Comparison of ENCODE assay signal across 8 cellular contexts in the genomic region with DNA sequence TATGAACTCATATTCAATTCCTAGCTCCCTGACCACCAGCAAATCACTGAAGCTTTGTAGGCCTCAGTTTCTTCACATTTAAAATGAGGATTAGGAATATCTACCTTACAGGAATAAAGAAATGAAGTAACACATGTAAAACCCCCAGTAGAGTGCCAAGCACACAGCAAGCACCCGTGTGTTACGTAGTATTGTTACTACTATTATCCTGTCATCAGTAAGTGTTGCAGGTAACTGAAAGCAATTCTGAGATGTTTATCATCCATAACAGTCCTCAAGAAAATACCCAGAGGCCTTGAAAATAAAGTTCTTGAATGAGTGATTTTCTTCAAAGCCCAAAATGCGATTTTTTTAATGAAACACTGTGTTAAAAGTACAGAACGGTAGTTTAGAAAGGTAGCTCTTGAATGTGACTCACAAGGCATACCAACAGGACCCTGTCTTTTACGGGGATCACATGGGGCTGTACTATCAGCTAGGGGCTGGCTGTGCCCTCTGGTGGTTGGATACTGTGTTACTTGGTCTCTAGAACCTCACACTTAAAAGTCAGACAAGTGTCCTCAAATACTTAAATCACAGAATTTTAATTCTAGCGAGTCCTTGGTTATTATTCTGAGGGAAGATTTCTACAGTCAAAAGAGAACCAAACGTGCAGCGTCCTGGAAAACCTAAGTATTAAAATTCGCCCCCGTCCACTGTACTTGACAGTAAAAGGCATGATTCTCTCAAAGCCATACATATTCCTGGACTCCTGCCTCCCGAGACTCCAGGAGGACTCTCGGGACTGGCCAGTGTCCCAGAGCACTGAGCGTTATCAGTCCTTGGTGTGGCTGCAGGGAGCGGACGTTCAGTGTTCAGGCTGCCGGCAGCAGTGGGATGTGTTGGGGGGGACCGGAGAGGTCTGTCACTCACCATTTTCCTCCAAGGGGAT. TPM values are rescaled to one million over a fixed set of nuclear protein-coding genes. Genes with fewer than 3 reads are reported as not detected.
DNase-seq lines count a peak whose midpoint lies in the region; ATAC-seq and TF ChIP-seq lines count a peak whose summit lies in the region.

No MANE protein-coding gene starts in this region.

- 1 to 3% methylated on average over 15 to 17 of the region's 17 CpGs for WGBS in ectodermal cell, 2 experiments

- H3K36me3 ChIP-seq in BE2C (peaks cover 4% of the 10 kb centered on the region; the same call in 1 of the 2 replicates), ectodermal cell (ENCODE audit: control insufficient read depth, insufficient read depth, low read length) (no peaks in the 10 kb centered on the region)

- DNase-seq in BE2C (peak; percentile 77), NCI-H524 (lab: John Stamatoyannopoulos, UW) (peak; percentile 42 to 67), lung microvascular endothelial cell (ENCODE audit: low read depth in 2 of 2) (peak; percentile 86 to 88)
- peak; percentile 71 to 76 for DNase-seq in activated CD4-positive, alpha-beta T cell treated with anti-CD3 and anti-CD28 coated beads, Interleukin-2, amount 50 U/mL, for 4 hours
- peak; percentile 51 for DNase-seq in stimulated activated CD8-positive, alpha-beta memory T cell treated with anti-CD3 and anti-CD28 coated beads, Interleukin-15, amount 100 ng/mL, for 1 hour (ENCODE audit: low read depth)

- peaks cover 3% of the 10 kb centered on the region; the same call in 1 of the 2 replicates for H3K4me1 ChIP-seq in BE2C
- H3K4me1 ChIP-seq in ectodermal cell (ENCODE audit: control insufficient read depth, insufficient read depth, low read length), result no peaks in the 10 kb centered on the region

- peak; percentile 86 for TF ChIP-seq CTCF in BE2C (IDR thresholded peaks at IDR 0.05; ENCODE audit: low read depth, low read length)

- H3K9me3 ChIP-seq in BE2C, result no peaks in the 10 kb centered on the region
- no peaks in the 10 kb centered on the region for H3K9me3 ChIP-seq in ectodermal cell (ENCODE audit: control insufficient read depth, low read length)

- H3K27me3 ChIP-seq in BE2C (peaks cover 5% of the 10 kb centered on the region; the same call in 1 of the 2 replicates), ectodermal cell (ENCODE audit: control insufficient read depth, insufficient read depth, low read length, poor library complexity, severe bottlenecking) (no peaks in the 10 kb centered on the region)

- peak; percentile 88 for ATAC-seq in GM18873 (IDR thresholded peaks at IDR 0.05; ENCODE audit: low FRiP score, unreplicated experiment)
- peak; percentile 90 for ATAC-seq in HG03159 (IDR thresholded peaks at IDR 0.05; ENCODE audit: unreplicated experiment)

- peak overlapping the region; percentile 100 for H3K4me3 ChIP-seq in BE2C (ENCODE audit: low read depth, low read length)
- peak overlapping the region; percentile 95 for H3K4me3 ChIP-seq in ectodermal cell (ENCODE audit: insufficient read depth, low read depth, low read length)

- H3K27ac ChIP-seq in ectodermal cell (ENCODE audit: insufficient read depth, low read depth, low read length, poor library complexity, severe bottlenecking), result peak overlapping the region; percentile 52

RNA-seq across cellular contexts. Expression of a gene that starts 0.7 kb away (rescaled TPM):
- polyA plus RNA-seq in BE2C (2012; ENCODE audit: insufficient read depth, insufficient read length, low read depth), result 72.5 TPM
- polyA plus RNA-seq in ectodermal cell (2013, experiment 1 of 4), result 74.5 TPM
- 69.1 TPM for polyA plus RNA-seq in ectodermal cell (2013, experiment 2 of 4)
- 61.3 TPM for polyA plus RNA-seq in ectodermal cell (2013, experiment 3 of 4)
- 65.3 TPM for polyA plus RNA-seq in ectodermal cell (2013, experiment 4 of 4)
- 33.3 and 34.1 TPM in 2 replicates for total RNA-seq in lung microvascular endothelial cell

RNA-seq across cellular contexts. Expression of a gene that starts 19.8 kb away (rescaled TPM):
- polyA plus RNA-seq in BE2C (2012; ENCODE audit: insufficient read depth, insufficient read length, low read depth), result 5.2 TPM
- polyA plus RNA-seq in ectodermal cell (2013, experiment 1 of 4), result 23.4 TPM
- 26.0 TPM for polyA plus RNA-seq in ectodermal cell (2013, experiment 2 of 4)
- 25.6 TPM for polyA plus RNA-seq in ectodermal cell (2013, experiment 3 of 4)
- 25.8 TPM for polyA plus RNA-seq in ectodermal cell (2013, experiment 4 of 4)
- 21.1 and 30.6 TPM in 2 replicates for total RNA-seq in lung microvascular endothelial cell

RNA-seq across cellular contexts. Expression of a gene that starts 20.1 kb away (rescaled TPM):
- polyA plus RNA-seq in BE2C (2012; ENCODE audit: insufficient read depth, insufficient read length, low read depth), result 7.8 TPM
- 12.1 TPM for polyA plus RNA-seq in ectodermal cell (2013, experiment 1 of 4)
- 17.6 TPM for polyA plus RNA-seq in ectodermal cell (2013, experiment 2 of 4)
- polyA plus RNA-seq in ectodermal cell (2013, experiment 3 of 4), result 32.7 TPM
- 25.0 TPM for polyA plus RNA-seq in ectodermal cell (2013, experiment 4 of 4)
- total RNA-seq in lung microvascular endothelial cell, result 3.9 and 6.2 TPM in 2 replicates

RNA-seq across cellular contexts. Expression of a gene that starts 46.2 kb away (rescaled TPM):
- polyA plus RNA-seq in BE2C (2012; ENCODE audit: insufficient read depth, insufficient read length, low read depth), result 0.74 TPM
- polyA plus RNA-seq in ectodermal cell (2013, experiment 1 of 4), result 5.7 TPM
- polyA plus RNA-seq in ectodermal cell (2013, experiment 2 of 4), result 5.8 TPM
- 4.6 TPM for polyA plus RNA-seq in ectodermal cell (2013, experiment 3 of 4)
- polyA plus RNA-seq in ectodermal cell (2013, experiment 4 of 4), result 4.5 TPM
- 11.1 and 12.6 TPM in 2 replicates for total RNA-seq in lung microvascular endothelial cell

Comparison
In these comparisons a context has a peak if more than half of its experiments do, and no peak if none do; other contexts are left out.
1. Peak in every context shown above with its lines: DNase-seq, ATAC-seq, H3K4me3 ChIP-seq and H3K27ac ChIP-seq.